ENCODE assay signal across 14 cellular contexts in the genomic region with DNA sequence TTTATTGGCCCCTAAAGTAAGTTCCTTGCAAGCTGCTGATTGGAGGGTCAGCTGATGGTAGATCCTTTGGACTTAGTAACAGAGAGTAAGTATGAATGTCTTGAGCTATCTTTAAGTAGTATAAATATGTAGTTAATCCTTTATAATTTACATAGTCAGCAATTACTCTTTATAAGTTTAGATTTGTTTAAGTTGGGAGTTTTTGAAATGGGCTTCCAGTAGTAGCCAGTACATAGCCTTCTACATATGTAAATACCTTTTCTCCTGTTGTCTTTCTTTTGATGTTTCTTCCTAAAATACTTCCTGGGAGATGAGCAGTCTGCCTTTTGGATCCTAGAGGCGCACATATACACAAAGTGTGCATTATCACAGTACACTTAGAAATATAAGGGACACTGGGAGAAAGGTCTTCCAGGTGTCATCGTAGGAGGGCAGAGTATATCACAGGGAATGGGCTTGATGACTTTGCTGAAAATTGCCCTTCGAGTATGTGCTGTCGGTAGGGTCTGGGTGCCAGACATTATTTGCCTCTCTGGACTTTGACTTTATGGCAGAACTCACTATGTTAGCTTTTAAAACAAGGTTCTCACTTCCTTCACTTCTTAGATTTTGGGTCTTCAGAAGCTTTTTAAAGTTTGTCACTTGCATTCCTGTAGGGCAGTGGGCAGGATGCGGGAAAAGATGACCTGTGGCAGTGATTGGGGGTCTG. TPM values are rescaled to one million over a fixed set of nuclear protein-coding genes. Genes with fewer than 3 reads are reported as not detected.
A peak's percentile ranks its signal among the peaks of the same experiment; 100 is the strongest.
DNase-seq lines count a peak whose midpoint lies in the region; ATAC-seq and TF ChIP-seq lines count a peak whose summit lies in the region.
"Had no signal": no experiment of that assay in that cellular context is flagged by ENCODE, and none has a peak within 500 bp of the region (broad histone marks: within the 10 kb centered on the region; RNA-seq: fewer than 3 reads in every experiment).

No MANE protein-coding gene starts in this region.

- ATAC-seq in Right ventricle myocardium superior (ENCODE audit: poor library complexity) (peak; percentile 13), left ventricle myocardium superior (no peak), mucosa of descending colon (peak; percentile 60), HG03196 (IDR thresholded peaks at IDR 0.05; ENCODE audit: unreplicated experiment) (no peak)
- ATAC-seq in activated CD8-positive, alpha-beta T cell treated with anti-CD3 and anti-CD28 coated beads for 36 hours: no peak

- peak overlapping the region; percentile 69 for H3K27ac Mint-ChIP-seq in endodermal cell
- no peak overlapping the region for H3K27ac Mint-ChIP-seq in activated CD8-positive, alpha-beta T cell treated with anti-CD3 and anti-CD28 coated beads for 36 hours
- H3K27ac Mint-ChIP-seq: activated T-cell treated with anti-CD3 and anti-CD28 coated beads, Interleukin-2, amount 50 U/mL, for 24 hours had no signal

- no peaks in the 10 kb centered on the region for H3K4me1 ChIP-seq in endodermal cell (ENCODE audit: control insufficient read depth, insufficient read depth, low read length)
- H3K4me1 ChIP-seq in mucosa of descending colon (ENCODE audit: low read depth): peaks cover 19% of the 10 kb centered on the region
- peaks cover 35% of the 10 kb centered on the region for H3K4me1 ChIP-seq in vagina

- no peak for DNase-seq in Right ventricle myocardium superior
- DNase-seq in left ventricle myocardium superior: no peak
- DNase-seq in endodermal cell: no peak
- DNase-seq in mucosa of descending colon: no peak
- DNase-seq in vagina (ENCODE audit: extremely low spot score in 2 of 2): no peak
- DNase-seq in activated CD8-positive, alpha-beta T cell treated with anti-CD3 and anti-CD28 coated beads for 36 hours: no peak
- DNase-seq in stimulated activated CD4-positive, alpha-beta T cell treated with anti-CD3 and anti-CD28 coated beads, Interleukin-15, amount 100 ng/mL, for 24 hours: no peak
- DNase-seq: activated T-cell treated with anti-CD3 and anti-CD28 coated beads, Interleukin-2, amount 50 U/mL, for 24 hours; DND-41; kidney; NCI-H1930 had no signal

- H3K4me3 ChIP-seq in endodermal cell (ENCODE audit: low read length): no peak overlapping the region
- no peak overlapping the region for H3K4me3 ChIP-seq in mucosa of descending colon
- H3K4me3 ChIP-seq in vagina: no peak overlapping the region
- H3K4me3 ChIP-seq: body of pancreas had no signal

- H3K27me3 Mint-ChIP-seq in endodermal cell (ENCODE audit: insufficient read depth): no peaks in the 10 kb centered on the region
- no peaks in the 10 kb centered on the region for H3K27me3 Mint-ChIP-seq in activated CD8-positive, alpha-beta T cell treated with anti-CD3 and anti-CD28 coated beads for 36 hours
- H3K27me3 Mint-ChIP-seq: activated T-cell treated with anti-CD3 and anti-CD28 coated beads, Interleukin-2, amount 50 U/mL, for 24 hours had no signal

- H3K36me3 ChIP-seq in endodermal cell (ENCODE audit: control insufficient read depth, insufficient read depth, low read length): peaks cover 53% of the 10 kb centered on the region
- no peaks in the 10 kb centered on the region for H3K36me3 ChIP-seq in mucosa of descending colon (ENCODE audit: low read depth)
- H3K36me3 ChIP-seq in vagina: peaks cover 0 to 7% of the 10 kb centered on the region in 2 donors

- CTCF ChIA-PET in activated CD8-positive, alpha-beta T cell treated with anti-CD3 and anti-CD28 coated beads for 36 hours (lab: Charles Lee): interaction anchor here (0.6 to 7.2 kb wide), 5 partner anchors 13 to 116 kb away, joined by 3 to 74 read pairs (median 4); a partner anchor contains a TSS

- no peak overlapping the region for H3K4me3 Mint-ChIP-seq in endodermal cell
- H3K4me3 Mint-ChIP-seq in activated CD8-positive, alpha-beta T cell treated with anti-CD3 and anti-CD28 coated beads for 36 hours: no peak overlapping the region
- H3K4me3 Mint-ChIP-seq: activated T-cell treated with anti-CD3 and anti-CD28 coated beads, Interleukin-2, amount 50 U/mL, for 24 hours had no signal

- peaks cover 17% of the 10 kb centered on the region for H3K4me1 Mint-ChIP-seq in endodermal cell
- H3K4me1 Mint-ChIP-seq in activated CD8-positive, alpha-beta T cell treated with anti-CD3 and anti-CD28 coated beads for 36 hours (ENCODE audit: low read depth): peaks cover 24% of the 10 kb centered on the region

- H3K9me3 Mint-ChIP-seq in endodermal cell: peaks cover 11% of the 10 kb centered on the region
- peaks cover 3% of the 10 kb centered on the region for H3K9me3 Mint-ChIP-seq in activated CD8-positive, alpha-beta T cell treated with anti-CD3 and anti-CD28 coated beads for 36 hours

- TF ChIP-seq CTCF in endodermal cell (conservative IDR thresholded peaks at IDR 0.05): no peak
- TF ChIP-seq CTCF in mucosa of descending colon (IDR thresholded peaks at IDR 0.05): no peak
- TF ChIP-seq CTCF in vagina (IDR thresholded peaks at IDR 0.05): no peak
- TF ChIP-seq CTCF in activated CD8-positive, alpha-beta T cell treated with anti-CD3 and anti-CD28 coated beads for 36 hours (IDR thresholded peaks at IDR 0.05): no peak

- no peak overlapping the region for H3K9ac ChIP-seq in endodermal cell (ENCODE audit: extremely low read depth, low read length, poor library complexity, severe bottlenecking)

- POLR2A ChIA-PET in activated CD8-positive, alpha-beta T cell treated with anti-CD3 and anti-CD28 coated beads for 36 hours (lab: Charles Lee): interaction anchor here (1.9 kb wide), 1 partner anchor 22 kb away, joined by 7 read pairs; a partner anchor contains a TSS

- H3K9me3 ChIP-seq in endodermal cell (ENCODE audit: control insufficient read depth, low read length) (peaks cover 15% of the 10 kb centered on the region), mucosa of descending colon (peaks cover 6% of the 10 kb centered on the region), vagina (no peaks in the 10 kb centered on the region)
- H3K9me3 ChIP-seq: body of pancreas had no signal

- no peaks in the 10 kb centered on the region for H3K27me3 ChIP-seq in endodermal cell (ENCODE audit: control insufficient read depth, insufficient read depth, low read length, poor library complexity, severe bottlenecking)
- H3K27me3 ChIP-seq in vagina: no peaks in the 10 kb centered on the region
- H3K27me3 ChIP-seq: body of pancreas had no signal

- H3K27ac ChIP-seq in endodermal cell (ENCODE audit: low read depth, low read length) (no peak overlapping the region), vagina (peak overlapping the region; percentile 74)

- TF ChIP-seq POLR2A in vagina (IDR thresholded peaks at IDR 0.05): no peak

- WGBS in endodermal cell (ENCODE audit: insufficient coverage in 1 of 2, insufficient read length in 1 of 2), 2 experiments: 86 to 97% methylated on average over 3 to 5 of the region's 5 CpGs

- intact Hi-C loops in Right ventricle myocardium superior (cut with DNase I): no loop called here
- intact Hi-C loops in left ventricle myocardium superior (cut with micrococcal nuclease): no loop called here
- intact Hi-C loops in mucosa of descending colon (cut with DNase I, micrococcal nuclease): no loop called here
- intact Hi-C loops in vagina (cut with DNase I): no loop called here
- intact Hi-C loops in activated CD8-positive, alpha-beta T cell treated with anti-CD3 and anti-CD28 coated beads for 36 hours (cut with micrococcal nuclease): loop anchor here (5.0 kb wide), 1 partner anchor 115 kb away; no protein-coding TSS in a partner anchor

- H3K36me3 Mint-ChIP-seq in endodermal cell (ENCODE audit: low read depth): peaks cover 44% of the 10 kb centered on the region
- peaks cover 24% of the 10 kb centered on the region for H3K36me3 Mint-ChIP-seq in activated CD8-positive, alpha-beta T cell treated with anti-CD3 and anti-CD28 coated beads for 36 hours (ENCODE audit: low read depth)

RNA-seq across cellular contexts. Expression of a gene that starts 21.6 kb away (rescaled TPM):
- total RNA-seq in Right ventricle myocardium superior: 5.6 TPM
- 4.6 TPM for total RNA-seq in left ventricle myocardium superior
- 10 to 100 TPM; 96.5 to 99.0 TPM for total RNA-seq in endodermal cell
- 67.7 TPM for polyA plus RNA-seq in endodermal cell (2013, experiment 1 of 2)
- polyA plus RNA-seq in endodermal cell (2013, experiment 2 of 2): 57.3 TPM
- 10 to 100 TPM; 21.0 to 30.1 (median 23.8) TPM for total RNA-seq in mucosa of descending colon
- total RNA-seq in vagina: 23.3 TPM
- 10 to 100 TPM; 32.2 to 36.6 TPM for total RNA-seq in activated CD8-positive, alpha-beta T cell treated with anti-CD3 and anti-CD28 coated beads for 36 hours

RNA-seq across cellular contexts. Expression of a gene that starts 49.7 kb away (rescaled TPM):
- total RNA-seq in Right ventricle myocardium superior (10.5 TPM), left ventricle myocardium superior (7.9 TPM), endodermal cell (10 to 100 TPM; 32.8 to 53.7 TPM), mucosa of descending colon (10 to 100 TPM; 31.0 to 70.0 (median 37.7) TPM), vagina (30.0 TPM)
- polyA plus RNA-seq in endodermal cell (2013, experiment 1 of 2): 14.5 TPM
- 14.4 TPM for polyA plus RNA-seq in endodermal cell (2013, experiment 2 of 2)
- under 1 TPM; 0.14 to 0.18 TPM for total RNA-seq in activated CD8-positive, alpha-beta T cell treated with anti-CD3 and anti-CD28 coated beads for 36 hours
- total RNA-seq: HT1080 had no signal

Comparison
In these comparisons a context has a peak if more than half of its experiments do, and no peak if none do; other contexts are left out.
1. ATAC-seq: peak in Right ventricle myocardium superior (single experiment) and mucosa of descending colon (single experiment); none in left ventricle myocardium superior (single experiment), activated CD8-positive, alpha-beta T cell treated with anti-CD3 and anti-CD28 coated beads for 36 hours (single experiment) and HG03196 (single experiment).